ENCODE assay signal across 16 cellular contexts in genomic region chr2:137776697-137777096, GRCh38.
DNase-seq lines count a peak whose midpoint lies in the region; ATAC-seq, FAIRE-seq and TF ChIP-seq lines count a peak whose summit lies in the region.
"Had no signal": no experiment of that assay in that cellular context is flagged by ENCODE, and none has a peak within 500 bp of the region (broad histone marks: within the 10 kb centered on the region; RNA-seq: fewer than 3 reads in every experiment).

No MANE protein-coding gene starts in this region.

- no peaks in the 10 kb centered on the region for H3K9me2 ChIP-seq in hepatocyte (replicated peaks; ENCODE audit: insufficient read depth)

- ATAC-seq in GM19463 (IDR thresholded peaks at IDR 0.05; ENCODE audit: unreplicated experiment): peak; percentile 59
- ATAC-seq in HG03432 (IDR thresholded peaks at IDR 0.05; ENCODE audit: unreplicated experiment): peak; percentile 46
- ATAC-seq in stimulated activated naive CD8-positive, alpha-beta T cell treated with anti-CD3 and anti-CD28 coated beads, Interleukin-15, amount 100 ng/mL, for 72 hours: no peak
- no peak for ATAC-seq in HG03521 (IDR thresholded peaks at IDR 0.05; ENCODE audit: unreplicated experiment)

- H3K27ac ChIP-seq in hepatocyte (peak overlapping the region; percentile 77), trophoblast cell (ENCODE audit: low read depth, low read length) (no peak overlapping the region)
- H3K27ac ChIP-seq: BLaER1 treated with 17β-estradiol and CSF1 and Interleukin-3, amounts not matched to agents 10 nM and 100 nM; GM23248 had no signal

- H3K9me3 Mint-ChIP-seq in stimulated activated naive CD8-positive, alpha-beta T cell treated with anti-CD3 and anti-CD28 coated beads, Interleukin-15, amount 100 ng/mL, for 72 hours: peaks cover 0 to 7% of the 10 kb centered on the region in 2 donors

- H2BK12ac ChIP-seq in trophoblast cell (ENCODE audit: low read length): no peak overlapping the region

- WGBS in hepatocyte (ENCODE audit: low lambda C conversion rate, missing lambda C conversion rate): 73% methylated on average over 3 of the region's 3 CpGs
- WGBS in trophoblast cell (ENCODE audit: extremely low coverage, insufficient coverage, insufficient read length): no CpG with 5 or more reads among the region's 3 CpGs

- no peaks in the 10 kb centered on the region for H3K36me3 ChIP-seq in hepatocyte (replicated peaks; ENCODE audit: insufficient read depth, low read depth)
- H3K36me3 ChIP-seq in trophoblast cell (ENCODE audit: control insufficient read depth in 1 of 2, insufficient read depth in 2 of 2, low read length in 2 of 2): no peaks in the 10 kb centered on the region
- H3K36me3 ChIP-seq: BLaER1 treated with 17β-estradiol and CSF1 and Interleukin-3, amounts not matched to agents 10 nM and 100 nM had no signal

- H3K4me2 ChIP-seq in hepatocyte (no peak overlapping the region), trophoblast cell (ENCODE audit: low read length) (no peak overlapping the region)
- H3K4me2 ChIP-seq: BLaER1 treated with 17β-estradiol and CSF1 and Interleukin-3, amounts not matched to agents 10 nM and 100 nM had no signal

- H3K4me1 ChIP-seq in hepatocyte (ENCODE audit: insufficient read depth) (no peaks in the 10 kb centered on the region), trophoblast cell (ENCODE audit: control insufficient read depth in 1 of 2, insufficient read depth in 2 of 2, low read length in 2 of 2) (peaks cover 2 to 3% of the 10 kb centered on the region in 2 experiments)

- peak overlapping the region; percentile 54 for H4K8ac ChIP-seq in trophoblast cell (ENCODE audit: low read depth, low read length)

- H3K9me3 ChIP-seq in hepatocyte (ENCODE audit: low read depth) (no peaks in the 10 kb centered on the region), trophoblast cell (ENCODE audit: insufficient read depth, low read depth, low read length) (no peaks in the 10 kb centered on the region)

- peaks cover 7% of the 10 kb centered on the region for H3K27me3 Mint-ChIP-seq in stimulated activated naive CD8-positive, alpha-beta T cell treated with anti-CD3 and anti-CD28 coated beads, Interleukin-15, amount 100 ng/mL, for 72 hours
- H3K27me3 Mint-ChIP-seq: IgD-negative memory B cell had no signal

- H2BK120ac ChIP-seq in trophoblast cell (ENCODE audit: insufficient read depth, low read length, poor library complexity): peak overlapping the region; percentile 60

- no peak for TF ChIP-seq POLR2A in GM12891 (IDR thresholded peaks at IDR 0.05; ENCODE audit: low read depth, low read length)

- no peak overlapping the region for H3K18ac ChIP-seq in trophoblast cell (ENCODE audit: low read length)

- H3K23ac ChIP-seq in trophoblast cell (ENCODE audit: low read length): no peak overlapping the region

- H2BK5ac ChIP-seq in trophoblast cell (ENCODE audit: low read depth, low read length, poor library complexity): peak overlapping the region; percentile 27

- H4K12ac ChIP-seq in trophoblast cell (ENCODE audit: low read depth, low read length): no peak overlapping the region

- H3K79me1 ChIP-seq in trophoblast cell (ENCODE audit: low read length): peaks cover 3% of the 10 kb centered on the region

- H3K4me1 Mint-ChIP-seq in stimulated activated naive CD8-positive, alpha-beta T cell treated with anti-CD3 and anti-CD28 coated beads, Interleukin-15, amount 100 ng/mL, for 72 hours: no peaks in the 10 kb centered on the region
- H3K4me1 Mint-ChIP-seq: CD4-positive, CD25-positive, alpha-beta regulatory T cell; IgD-negative memory B cell had no signal

- H3K4me3 ChIP-seq in hepatocyte: no peak overlapping the region
- H3K4me3 ChIP-seq in trophoblast cell (ENCODE audit: low read depth, low read length): no peak overlapping the region
- H3K4me3 ChIP-seq: BLaER1 treated with 17β-estradiol and CSF1 and Interleukin-3, amounts not matched to agents 10 nM and 100 nM; GM23248 had no signal

- DNase-seq in hepatocyte (ENCODE audit: low spot score): no peak
- DNase-seq in trophoblast cell: no peak
- no peak for DNase-seq in stimulated activated naive CD8-positive, alpha-beta T cell treated with anti-CD3 and anti-CD28 coated beads, Interleukin-15, amount 100 ng/mL, for 72 hours
- DNase-seq in GM12891 (ENCODE audit: insufficient read length, low spot score): no peak
- DNase-seq: ACHN; CD4-positive, CD25-positive, alpha-beta regulatory T cell; DMS53; GF-D8; GM23248; H7; KG1 had no signal

- H2AK5ac ChIP-seq in trophoblast cell (ENCODE audit: low read length): no peak overlapping the region

- H2AFZ ChIP-seq in hepatocyte (no peak overlapping the region), trophoblast cell (ENCODE audit: insufficient read depth, low read length, poor library complexity) (no peak overlapping the region)
- H2AFZ ChIP-seq: GM23248 had no signal

- H4K20me1 ChIP-seq in hepatocyte (ENCODE audit: insufficient read depth, poor library complexity, severe bottlenecking): no peaks in the 10 kb centered on the region
- H4K20me1 ChIP-seq: BLaER1 treated with 17β-estradiol and CSF1 and Interleukin-3, amounts not matched to agents 10 nM and 100 nM had no signal

- no peak for TF ChIP-seq CTCF in hepatocyte (IDR thresholded peaks at IDR 0.05; ENCODE audit: poor library complexity)

- H3K79me2 ChIP-seq in hepatocyte (no peaks in the 10 kb centered on the region), trophoblast cell (ENCODE audit: control insufficient read depth, insufficient read depth, low read length, poor library complexity) (no peaks in the 10 kb centered on the region)

- H3K27me3 ChIP-seq in hepatocyte (no peaks in the 10 kb centered on the region), trophoblast cell (ENCODE audit: insufficient read depth, low read length) (no peaks in the 10 kb centered on the region)
- H3K27me3 ChIP-seq: BLaER1 treated with 17β-estradiol and CSF1 and Interleukin-3, amounts not matched to agents 10 nM and 100 nM had no signal

- no peak overlapping the region for H3K4me3 Mint-ChIP-seq in stimulated activated naive CD8-positive, alpha-beta T cell treated with anti-CD3 and anti-CD28 coated beads, Interleukin-15, amount 100 ng/mL, for 72 hours
- H3K4me3 Mint-ChIP-seq: CD4-positive, CD25-positive, alpha-beta regulatory T cell; IgD-negative memory B cell had no signal

- H3K27ac Mint-ChIP-seq in stimulated activated naive CD8-positive, alpha-beta T cell treated with anti-CD3 and anti-CD28 coated beads, Interleukin-15, amount 100 ng/mL, for 72 hours: no peak overlapping the region
- H3K27ac Mint-ChIP-seq: CD4-positive, CD25-positive, alpha-beta regulatory T cell had no signal

- no peak overlapping the region for H3K14ac ChIP-seq in trophoblast cell (ENCODE audit: low read length)

- no peak overlapping the region for H3K4ac ChIP-seq in trophoblast cell (ENCODE audit: low read depth, low read length)

- H4K91ac ChIP-seq in trophoblast cell (ENCODE audit: low read depth, low read length): peak overlapping the region; percentile 24

- no peak overlapping the region for H3K9ac ChIP-seq in trophoblast cell (ENCODE audit: low read length)
- H3K9ac ChIP-seq: BLaER1 treated with 17β-estradiol and CSF1 and Interleukin-3, amounts not matched to agents 10 nM and 100 nM; GM23248 had no signal

- FAIRE-seq in GM12891 (lab: Jason Lieb, UNC): no peak

TF ChIP-seq in GM12891, 5 proteins besides CTCF, POLR2A, EP300 and RAD21:
- TF ChIP-seq POU2F2 (IDR thresholded peaks at IDR 0.05; ENCODE audit: low read depth, low read length): no peak
- TF ChIP-seq POLR2AphosphoS5 (IDR thresholded peaks at IDR 0.05; ENCODE audit: low read depth, low read length): no peak
- TF ChIP-seq PAX5 (IDR thresholded peaks at IDR 0.05; ENCODE audit: insufficient read depth, low read length, severe bottlenecking): no peak
- no peak for TF ChIP-seq SPI1 (IDR thresholded peaks at IDR 0.05; ENCODE audit: low read depth, low read length)
- TF ChIP-seq TAF1 (IDR thresholded peaks at IDR 0.05; ENCODE audit: low read depth, low read length): no peak

Comparison
In these comparisons a context has a peak if more than half of its experiments do, and no peak if none do; other contexts are left out.
1. ATAC-seq: peak in GM19463 (single experiment) and HG03432 (single experiment); none in stimulated activated naive CD8-positive, alpha-beta T cell treated with anti-CD3 and anti-CD28 coated beads, Interleukin-15, amount 100 ng/mL, for 72 hours (single experiment) and HG03521 (single experiment).